Comparison of ENCODE assay signal across 8 cellular contexts in genomic region chr20:34302312-34302722, GRCh38. TPM values are rescaled to one million over a fixed set of nuclear protein-coding genes. Genes with fewer than 3 reads are reported as not detected.
DNase-seq lines count a peak whose midpoint lies in the region; ATAC-seq and TF ChIP-seq lines count a peak whose summit lies in the region.

No MANE protein-coding gene starts in this region.

- POLR2A ChIA-PET in CD8-positive, alpha-beta T cell (lab: Charles Lee): interaction anchor here (1.1 to 2.2 kb wide), 4 partner anchors 10 to 1652 kb away, joined by 5 to 12 read pairs (median 8); partner anchors contain the start of genes DYNLRB1, ITCH and SCAND1
- POLR2A ChIA-PET in naive thymus-derived CD4-positive, alpha-beta T cell (lab: Charles Lee): interaction anchor here (0.8 to 2.5 kb wide), 7 partner anchors 11 to 401 kb away, joined by 3 to 16 read pairs (median 4); partner anchors contain the start of genes DYNLRB1, EIF2S2, RALY and TP53INP2

- intact Hi-C loops in CD8-positive, alpha-beta T cell (cut with DNase I, micrococcal nuclease): loop anchor here (2.0 to 10.0 kb wide), 10 partner anchors 310 to 1472 kb away; partner anchors contain the start of genes GSS (in 2 of the 2), MYH7B (in 2 of the 2), CHMP4B (in 1 of the 2) and NCOA6 (in 1 of the 2)
- intact Hi-C loops in naive thymus-derived CD4-positive, alpha-beta T cell (cut with micrococcal nuclease): loop anchor here (2.0 to 5.0 kb wide), 6 partner anchors 112 to 1945 kb away; partner anchors contain the start of genes ASXL1 (in 1 of the 2), EDEM2 (in 1 of the 2), ERGIC3 (in 1 of the 2) and NCOA6 (in 1 of the 2)

- in situ Hi-C loops in GM13976 (cut with MboI; ENCODE audit: low sequenced_read_pairs, unreplicated experiment): no loop called here

- H3K27ac Mint-ChIP-seq in CD8-positive, alpha-beta T cell: peak overlapping the region; percentile 82
- peak overlapping the region; percentile 55 to 93 (median 85) for H3K27ac Mint-ChIP-seq in naive thymus-derived CD4-positive, alpha-beta T cell

- peaks cover 19% of the 10 kb centered on the region for H3K4me1 Mint-ChIP-seq in CD8-positive, alpha-beta T cell (ENCODE audit: low read depth)
- H3K4me1 Mint-ChIP-seq in naive thymus-derived CD4-positive, alpha-beta T cell: peaks cover 0 to 29% (median 14%) of the 10 kb centered on the region in 7 donors

- peak; percentile 52 for TF ChIP-seq CTCF in CD8-positive, alpha-beta T cell (IDR thresholded peaks at IDR 0.05)
- TF ChIP-seq CTCF in LNCaP clone FGC (IDR thresholded peaks at IDR 0.05; ENCODE audit: control insufficient read depth, extremely low read depth, insufficient read depth): no peak
- TF ChIP-seq CTCF in choroid plexus epithelial cell (conservative IDR thresholded peaks at IDR 0.05; ENCODE audit: low read depth, low read length): peak; percentile 7
- no peak for TF ChIP-seq CTCF in GM13976 (IDR thresholded peaks at IDR 0.05; ENCODE audit: borderline replicate concordance, control extremely low read depth, extremely low read depth, insufficient read depth, missing control alignments)

- CTCF ChIA-PET in CD8-positive, alpha-beta T cell (lab: Charles Lee): interaction anchor here (1.1 to 3.6 kb wide), 4 partner anchors 10 to 407 kb away, joined by 3 to 30 read pairs (median 4); no protein-coding TSS in a partner anchor
- CTCF ChIA-PET in naive thymus-derived CD4-positive, alpha-beta T cell (lab: Charles Lee): interaction anchor here (0.5 to 4.2 kb wide), 2 partner anchors 11 to 373 kb away, joined by 4 to 22 read pairs; no protein-coding TSS in a partner anchor

- H3K9me3 Mint-ChIP-seq in CD8-positive, alpha-beta T cell: no peaks in the 10 kb centered on the region
- H3K9me3 Mint-ChIP-seq in naive thymus-derived CD4-positive, alpha-beta T cell: no peaks in the 10 kb centered on the region

- H3K4me1 ChIP-seq in CD8-positive, alpha-beta T cell (ENCODE audit: insufficient read depth, low read length): no peaks in the 10 kb centered on the region
- H3K4me1 ChIP-seq in naive thymus-derived CD4-positive, alpha-beta T cell (ENCODE audit: control insufficient read depth in 2 of 2, insufficient read depth in 2 of 2, low read length in 2 of 2): peaks cover 3 to 6% of the 10 kb centered on the region in 2 donors

- no peak for ATAC-seq in CD8-positive, alpha-beta T cell
- ATAC-seq in naive thymus-derived CD4-positive, alpha-beta T cell: no peak
- no peak for ATAC-seq in GM18870 (IDR thresholded peaks at IDR 0.05; ENCODE audit: unreplicated experiment)

- H3K4me3 ChIP-seq in CD8-positive, alpha-beta T cell (ENCODE audit: low read depth, low read length): peak overlapping the region; percentile 92
- H3K4me3 ChIP-seq in LNCaP clone FGC (ENCODE audit: low read depth, low read length) (peak overlapping the region; percentile 84), choroid plexus epithelial cell (ENCODE audit: low read depth, low read length) (peak overlapping the region; percentile 92)
- H3K4me3 ChIP-seq in naive thymus-derived CD4-positive, alpha-beta T cell (ENCODE audit: low read length): peak overlapping the region; percentile 91

- no peak for DNase-seq in CD8-positive, alpha-beta T cell
- DNase-seq in LNCaP clone FGC (ENCODE audit: low read depth): no peak
- peak; percentile 53 for DNase-seq in choroid plexus epithelial cell (ENCODE audit: low read depth)
- no peak for DNase-seq in naive thymus-derived CD4-positive, alpha-beta T cell
- DNase-seq in NCI-H524 treated with DMSO at 0.1 percent for 48 hours (lab: John Stamatoyannopoulos, UW): no peak
- DNase-seq in dedifferentiated amniotic fluid mesenchymal stem cell (ENCODE audit: extremely low spot score): no peak
- DNase-seq in GM13976 (ENCODE audit: low spot score): no peak

- H3K36me3 Mint-ChIP-seq in CD8-positive, alpha-beta T cell: no peaks in the 10 kb centered on the region
- peaks cover 0 to 4% (median 0%) of the 10 kb centered on the region in 5 donors for H3K36me3 Mint-ChIP-seq in naive thymus-derived CD4-positive, alpha-beta T cell

- no peaks in the 10 kb centered on the region for H3K27me3 ChIP-seq in CD8-positive, alpha-beta T cell (ENCODE audit: insufficient read depth, low read length)
- H3K27me3 ChIP-seq in naive thymus-derived CD4-positive, alpha-beta T cell (ENCODE audit: control insufficient read depth in 2 of 2, insufficient read depth in 2 of 2, low read length in 2 of 2): no peaks in the 10 kb centered on the region

- H3K9me3 ChIP-seq in CD8-positive, alpha-beta T cell (ENCODE audit: low read length): no peaks in the 10 kb centered on the region
- H3K9me3 ChIP-seq in naive thymus-derived CD4-positive, alpha-beta T cell (ENCODE audit: control insufficient read depth in 2 of 3, low read length in 3 of 3): no peaks in the 10 kb centered on the region

- H3K27ac ChIP-seq in CD8-positive, alpha-beta T cell (ENCODE audit: low read depth, low read length): peak overlapping the region; percentile 67
- peak overlapping the region; percentile 87 for H3K27ac ChIP-seq in naive thymus-derived CD4-positive, alpha-beta T cell (ENCODE audit: low read depth, low read length)

- H3K27me3 Mint-ChIP-seq in CD8-positive, alpha-beta T cell (ENCODE audit: low read depth): no peaks in the 10 kb centered on the region
- no peaks in the 10 kb centered on the region for H3K27me3 Mint-ChIP-seq in naive thymus-derived CD4-positive, alpha-beta T cell

- peak overlapping the region; percentile 96 for H3K4me3 Mint-ChIP-seq in CD8-positive, alpha-beta T cell
- peak overlapping the region; percentile 80 to 92 (median 86) for H3K4me3 Mint-ChIP-seq in naive thymus-derived CD4-positive, alpha-beta T cell

- H3K36me3 ChIP-seq in CD8-positive, alpha-beta T cell (ENCODE audit: insufficient read depth, low read length): no peaks in the 10 kb centered on the region
- peaks cover 0 to 3% (median 0%) of the 10 kb centered on the region in 3 experiments for H3K36me3 ChIP-seq in naive thymus-derived CD4-positive, alpha-beta T cell (ENCODE audit: control insufficient read depth in 2 of 3, insufficient read depth in 3 of 3, low read length in 3 of 3)

RNA-seq across cellular contexts. Expression of gene AHCY, which starts 0.8 kb away (rescaled TPM):
- total RNA-seq in CD8-positive, alpha-beta T cell: 10 to 100 TPM; 16.1 to 17.8 TPM
- 10 to 100 TPM; 19.1 to 62.9 (median 23.7) TPM for total RNA-seq in naive thymus-derived CD4-positive, alpha-beta T cell
- 10 to 100 TPM; 27.3 to 29.9 TPM for polyA plus RNA-seq in naive thymus-derived CD4-positive, alpha-beta T cell

Comparison
In these comparisons a context has a peak if more than half of its experiments do, and no peak if none do; other contexts are left out.
1. CTCF ChIP-seq: peak in CD8-positive, alpha-beta T cell (single experiment) and choroid plexus epithelial cell (single experiment); none in LNCaP clone FGC (single experiment) and GM13976 (single experiment).
2. Peak in every context shown above with its lines, with median percentiles within 50 percentile points of each other: H3K4me3 ChIP-seq.